In the genomic region with DNA sequence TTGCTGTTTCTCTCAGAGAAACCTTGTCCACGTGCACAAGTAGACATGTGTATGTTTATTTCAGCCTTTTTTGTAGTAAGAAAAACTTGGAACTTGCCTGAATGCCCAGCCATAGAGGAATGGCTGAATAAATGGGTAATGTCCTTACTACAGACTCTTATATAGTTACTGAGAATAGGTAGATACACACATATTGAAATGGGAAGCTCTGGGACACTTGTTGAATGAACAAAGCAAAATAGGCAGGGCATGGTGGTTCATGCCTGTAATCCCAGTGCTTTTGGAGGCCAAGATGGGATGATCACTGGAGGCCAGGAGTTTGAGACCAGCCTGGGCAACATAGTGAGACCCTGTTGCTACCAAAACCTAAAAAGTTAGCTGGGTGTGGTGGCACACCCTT, we compare ENCODE assay signal across 16 cellular contexts. TPM values are rescaled to one million over a fixed set of nuclear protein-coding genes. Genes with fewer than 3 reads are reported as not detected.
DNase-seq lines count a peak whose midpoint lies in the region; ATAC-seq and TF ChIP-seq lines count a peak whose summit lies in the region.
"Had no signal": no experiment of that assay in that cellular context is flagged by ENCODE, and none has a peak within 500 bp of the region (broad histone marks: within the 10 kb centered on the region; RNA-seq: fewer than 3 reads in every experiment).

No MANE protein-coding gene starts in this region.

- H3K4me3 Mint-ChIP-seq in activated CD8-positive, alpha-beta T cell treated with anti-CD3 and anti-CD28 coated beads, Interleukin-2, amount 10 ng/mL, durations not matched to agents 7 days and 5 days, result peak overlapping the region; percentile 85
- H3K4me3 Mint-ChIP-seq in memory B cell, result peak overlapping the region; percentile 93

- H3K27ac ChIP-seq in ACC112 (ENCODE audit: low read depth, low read length) (no peak overlapping the region), DND-41 (ENCODE audit: low read length) (no peak overlapping the region), esophagus squamous epithelium (no peak overlapping the region)
- H3K27ac ChIP-seq: parathyroid adenoma had no signal

- H3K27me3 Mint-ChIP-seq in activated CD8-positive, alpha-beta T cell treated with anti-CD3 and anti-CD28 coated beads, Interleukin-2, amount 10 ng/mL, durations not matched to agents 7 days and 5 days (ENCODE audit: low read depth), result no peaks in the 10 kb centered on the region
- H3K27me3 Mint-ChIP-seq in memory B cell, result no peaks in the 10 kb centered on the region

- peaks cover 23% of the 10 kb centered on the region for H3K79me2 ChIP-seq in ACC112 (ENCODE audit: control insufficient read depth, insufficient read depth, low read length, unreplicated experiment)
- H3K79me2 ChIP-seq in DND-41 (ENCODE audit: insufficient read depth, low read length), result peaks cover 21% of the 10 kb centered on the region
- H3K79me2 ChIP-seq: parathyroid adenoma had no signal

- intact Hi-C loops in esophagus squamous epithelium (cut with DNase I), result no loop called here

- no peaks in the 10 kb centered on the region for H3K9me3 Mint-ChIP-seq in activated CD8-positive, alpha-beta T cell treated with anti-CD3 and anti-CD28 coated beads, Interleukin-2, amount 10 ng/mL, durations not matched to agents 7 days and 5 days (ENCODE audit: insufficient read depth)
- no peaks in the 10 kb centered on the region for H3K9me3 Mint-ChIP-seq in memory B cell

- no peaks in the 10 kb centered on the region for H4K20me1 ChIP-seq in DND-41 (ENCODE audit: insufficient read depth, low read length)

- H3K27me3 ChIP-seq in ACC112 (ENCODE audit: insufficient read depth, low read length), result no peaks in the 10 kb centered on the region
- no peaks in the 10 kb centered on the region for H3K27me3 ChIP-seq in DND-41 (ENCODE audit: insufficient read depth, low read length, poor library complexity)
- H3K27me3 ChIP-seq in esophagus squamous epithelium, result no peaks in the 10 kb centered on the region
- H3K27me3 ChIP-seq: stomach had no signal

- no peak for TF ChIP-seq POLR2A in esophagus squamous epithelium (IDR thresholded peaks at IDR 0.05)

- CTCF ChIA-PET in activated CD8-positive, alpha-beta T cell treated with anti-CD3 and anti-CD28 coated beads, Interleukin-2, amount 10 ng/mL, durations not matched to agents 7 days and 5 days (lab: Charles Lee), result interaction anchor here (0.7 to 8.2 kb wide), 5 partner anchors 14 to 336 kb away, joined by 3 to 154 read pairs (median 3); partner anchors contain the start of gene RCCD1

- peak overlapping the region; percentile 99 for H3K4me3 ChIP-seq in ACC112 (ENCODE audit: low read depth, low read length)
- H3K4me3 ChIP-seq in DND-41 (ENCODE audit: low read depth in 1 of 2, low read length in 2 of 2), result no peak overlapping the region
- H3K4me3 ChIP-seq in esophagus squamous epithelium, result no peak overlapping the region

- H3K9ac ChIP-seq in DND-41 (ENCODE audit: low read depth, low read length), result no peak overlapping the region
- H3K9ac ChIP-seq: parathyroid adenoma had no signal

- H3K27ac Mint-ChIP-seq in activated CD8-positive, alpha-beta T cell treated with anti-CD3 and anti-CD28 coated beads, Interleukin-2, amount 10 ng/mL, durations not matched to agents 7 days and 5 days, result peak overlapping the region; percentile 95
- H3K27ac Mint-ChIP-seq in memory B cell, result no peak overlapping the region

- ATAC-seq in DND-41 (ENCODE audit: insufficient read depth, low read depth) (no peak), memory B cell (ENCODE audit: low read depth) (no peak), GM18861 (IDR thresholded peaks at IDR 0.05; ENCODE audit: unreplicated experiment) (no peak)
- ATAC-seq in activated CD8-positive, alpha-beta T cell treated with anti-CD3 and anti-CD28 coated beads, Interleukin-2, amount 10 ng/mL, durations not matched to agents 7 days and 5 days, result no peak
- ATAC-seq: left ventricle myocardium superior had no signal

- no peak for DNase-seq in DND-41
- no peak for DNase-seq in activated CD8-positive, alpha-beta T cell treated with anti-CD3 and anti-CD28 coated beads, Interleukin-2, amount 10 ng/mL, durations not matched to agents 7 days and 5 days
- DNase-seq in memory B cell (ENCODE audit: low spot score in 2 of 2), result no peak
- no peak for DNase-seq in NCI-H2196 treated with DMSO at 0.1 percent for 48 hours (lab: John Stamatoyannopoulos, UW; ENCODE audit: unreplicated experiment)
- no peak for DNase-seq in HPDE6-E6E7 (ENCODE audit: extremely low spot score)
- DNase-seq in esophagus squamous epithelium (lab: John Stamatoyannopoulos, UW), result no peak
- DNase-seq: aorta; COR-L47; effector memory CD4-positive, alpha-beta T cell; head of caudate nucleus; NCI-H510A treated with DMSO at 0.1 percent for 48 hours; stomach had no signal

- H3K4me1 ChIP-seq in ACC112 (ENCODE audit: control insufficient read depth, insufficient read depth, low read length, unreplicated experiment), result peaks cover 17% of the 10 kb centered on the region
- H3K4me1 ChIP-seq in DND-41 (ENCODE audit: insufficient read depth, low read length), result peaks cover 43% of the 10 kb centered on the region
- peaks cover 20 to 54% (median 29%) of the 10 kb centered on the region in 3 donors for H3K4me1 ChIP-seq in esophagus squamous epithelium

- H3K9me3 ChIP-seq in DND-41 (ENCODE audit: insufficient read depth, low read length, severe bottlenecking), result no peaks in the 10 kb centered on the region
- no peaks in the 10 kb centered on the region for H3K9me3 ChIP-seq in esophagus squamous epithelium
- H3K9me3 ChIP-seq: stomach had no signal

- peak overlapping the region; percentile 93; the same call in 1 of the 2 replicates for H3K4me2 ChIP-seq in DND-41 (ENCODE audit: insufficient read depth, low read length)

- peaks cover 14% of the 10 kb centered on the region; the same call in 1 of the 2 replicates for H3K36me3 ChIP-seq in ACC112 (ENCODE audit: insufficient read depth, low read length)
- H3K36me3 ChIP-seq in DND-41 (ENCODE audit: insufficient read depth, low read length), result peaks cover 40% of the 10 kb centered on the region
- peaks cover 22 to 53% (median 25%) of the 10 kb centered on the region in 3 donors for H3K36me3 ChIP-seq in esophagus squamous epithelium

- 40 to 55% methylated on average over 1 of the region's 1 CpG for WGBS in esophagus squamous epithelium, 2 donors

- peaks cover 39% of the 10 kb centered on the region for H3K4me1 Mint-ChIP-seq in activated CD8-positive, alpha-beta T cell treated with anti-CD3 and anti-CD28 coated beads, Interleukin-2, amount 10 ng/mL, durations not matched to agents 7 days and 5 days (ENCODE audit: low read depth)
- peaks cover 22% of the 10 kb centered on the region for H3K4me1 Mint-ChIP-seq in memory B cell

- peaks cover 38% of the 10 kb centered on the region for H3K36me3 Mint-ChIP-seq in activated CD8-positive, alpha-beta T cell treated with anti-CD3 and anti-CD28 coated beads, Interleukin-2, amount 10 ng/mL, durations not matched to agents 7 days and 5 days (ENCODE audit: low read depth)
- peaks cover 5% of the 10 kb centered on the region for H3K36me3 Mint-ChIP-seq in memory B cell

- POLR2A ChIA-PET in activated CD8-positive, alpha-beta T cell treated with anti-CD3 and anti-CD28 coated beads, Interleukin-2, amount 10 ng/mL, durations not matched to agents 7 days and 5 days (lab: Charles Lee), result interaction anchor here (9.9 kb wide), 1 partner anchor 18 kb away, joined by 93 read pairs; the partner anchor contains the start of gene RCCD1

- TF ChIP-seq CTCF in DND-41 (IDR thresholded peaks at IDR 0.05; ENCODE audit: borderline replicate concordance, extremely low read depth, low read length, poor library complexity, severe bottlenecking) (no peak), esophagus squamous epithelium (IDR thresholded peaks at IDR 0.05) (no peak)

- H2AFZ ChIP-seq in ACC112 (ENCODE audit: low read length, unreplicated experiment) (no peak overlapping the region), DND-41 (ENCODE audit: low read depth, low read length) (no peak overlapping the region)
- H2AFZ ChIP-seq: parathyroid adenoma had no signal

RNA-seq across cellular contexts. Expression of gene UNC45A, which starts 1.7 kb away (rescaled TPM):
- total RNA-seq in activated CD8-positive, alpha-beta T cell treated with anti-CD3 and anti-CD28 coated beads, Interleukin-2, amount 10 ng/mL, durations not matched to agents 7 days and 5 days, result 10 to 100 TPM; 74.6 to 81.4 TPM
- 10 to 100 TPM; 38.7 to 76.0 (median 64.2) TPM for total RNA-seq in esophagus squamous epithelium

RNA-seq across cellular contexts. Expression of gene HDDC3, which starts 4.5 kb away (rescaled TPM):
- 10 to 100 TPM; 23.8 to 26.9 TPM for total RNA-seq in activated CD8-positive, alpha-beta T cell treated with anti-CD3 and anti-CD28 coated beads, Interleukin-2, amount 10 ng/mL, durations not matched to agents 7 days and 5 days
- total RNA-seq in esophagus squamous epithelium, result 10 to 100 TPM in 3 of 4 donors, 1 to 10 TPM in 1; 5.8 to 13.7 (median 11.7) TPM

RNA-seq across cellular contexts. Expression of gene RCCD1, which starts 17.9 kb away (rescaled TPM):
- 10 to 100 TPM; 30.1 to 31.9 TPM for total RNA-seq in activated CD8-positive, alpha-beta T cell treated with anti-CD3 and anti-CD28 coated beads, Interleukin-2, amount 10 ng/mL, durations not matched to agents 7 days and 5 days
- 10 to 100 TPM in 1 of 4 donors, 1 to 10 TPM in 3; 8.7 to 12.6 (median 9.8) TPM for total RNA-seq in esophagus squamous epithelium

RNA-seq across cellular contexts. Expression of gene MAN2A2, which starts 33.7 kb away (rescaled TPM):
- total RNA-seq in activated CD8-positive, alpha-beta T cell treated with anti-CD3 and anti-CD28 coated beads, Interleukin-2, amount 10 ng/mL, durations not matched to agents 7 days and 5 days, result 10 to 100 TPM; 82.7 to 97.7 TPM
- 10 to 100 TPM in 3 of 4 donors, 1 to 10 TPM in 1; 9.9 to 25.2 (median 12.1) TPM for total RNA-seq in esophagus squamous epithelium

RNA-seq across cellular contexts. Expression of gene FES, which starts 52.5 kb away (rescaled TPM):
- 10 to 100 TPM; 10.5 to 11.1 TPM for total RNA-seq in activated CD8-positive, alpha-beta T cell treated with anti-CD3 and anti-CD28 coated beads, Interleukin-2, amount 10 ng/mL, durations not matched to agents 7 days and 5 days
- 10 to 100 TPM in 2 of 4 donors, 1 to 10 TPM in 2; 1.8 to 13.4 (median 9.7) TPM for total RNA-seq in esophagus squamous epithelium
